ENCODE assay signal across 9 cellular contexts in the genomic region with DNA sequence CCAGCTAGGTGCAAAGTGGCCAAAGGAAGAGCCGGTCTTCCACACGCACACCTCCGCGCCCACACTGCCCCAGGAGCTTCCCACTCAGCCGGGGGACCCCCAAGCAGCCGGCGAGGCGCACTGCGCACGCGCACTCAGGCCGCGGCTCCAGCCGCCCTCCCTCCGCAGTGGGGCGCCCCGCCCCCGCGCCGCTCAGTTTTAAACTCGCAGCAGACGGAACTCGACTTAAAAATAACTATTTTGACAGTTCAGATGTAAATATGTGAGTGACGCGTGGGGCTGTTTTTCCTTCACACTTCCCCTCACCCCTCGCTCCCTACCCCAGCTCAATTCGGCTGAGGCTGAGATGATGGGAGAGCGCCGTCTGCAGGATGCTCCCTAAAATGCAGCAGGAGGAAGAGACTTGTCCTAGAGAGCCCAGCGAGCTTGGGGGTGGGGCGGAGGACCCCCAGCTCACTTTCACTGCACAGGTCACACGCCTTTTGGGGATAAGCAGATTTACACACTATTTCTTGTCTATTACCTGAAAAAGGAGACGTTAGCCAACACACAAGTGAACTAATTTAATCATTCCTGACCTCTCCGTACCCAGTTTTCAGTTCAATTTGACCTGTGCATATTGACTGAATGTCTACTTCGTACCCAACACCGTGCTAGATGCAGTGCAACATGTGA. TPM values are rescaled to one million over a fixed set of nuclear protein-coding genes. Genes with fewer than 3 reads are reported as not detected.
DNase-seq lines count a peak whose midpoint lies in the region; ATAC-seq and TF ChIP-seq lines count a peak whose summit lies in the region.
"Had no signal": no experiment of that assay in that cellular context is flagged by ENCODE, and none has a peak within 500 bp of the region (broad histone marks: within the 10 kb centered on the region; RNA-seq: fewer than 3 reads in every experiment).

No MANE protein-coding gene starts in this region.

- TF ChIP-seq CTCF in GM10248 (IDR thresholded peaks at IDR 0.05; ENCODE audit: control extremely low read depth, extremely low read depth, low read depth, missing control alignments) (peak; percentile 78), fibroblast of lung (conservative IDR thresholded peaks at IDR 0.05 in 1 of 2, IDR thresholded peaks at IDR 0.05 in 1 of 2; ENCODE audit: low read depth in 1 of 2, low read length in 2 of 2) (peak; percentile 84 to 95)

- peaks cover 0 to 9% (median 4%) of the 10 kb centered on the region in 3 donors for H3K27me3 Mint-ChIP-seq in naive B cell
- peaks cover 12% of the 10 kb centered on the region for H3K27me3 Mint-ChIP-seq in stimulated activated naive CD8-positive, alpha-beta T cell treated with anti-CD3 and anti-CD28 coated beads, Interleukin-15, Interleukin-2, amounts not matched to agents 100 ng/mL and 50 ng/mL, for 24 hours

- peak overlapping the region; percentile 85 for H3K4me2 ChIP-seq in fibroblast of lung (ENCODE audit: extremely low read depth, insufficient read depth, low read length)

- no peaks in the 10 kb centered on the region for H3K36me3 Mint-ChIP-seq in naive B cell
- no peaks in the 10 kb centered on the region for H3K36me3 Mint-ChIP-seq in stimulated activated naive CD8-positive, alpha-beta T cell treated with anti-CD3 and anti-CD28 coated beads, Interleukin-15, Interleukin-2, amounts not matched to agents 100 ng/mL and 50 ng/mL, for 24 hours (ENCODE audit: low read depth)

- no peaks in the 10 kb centered on the region for H3K9me3 Mint-ChIP-seq in naive B cell
- H3K9me3 Mint-ChIP-seq in stimulated activated naive CD8-positive, alpha-beta T cell treated with anti-CD3 and anti-CD28 coated beads, Interleukin-15, Interleukin-2, amounts not matched to agents 100 ng/mL and 50 ng/mL, for 24 hours, result no peaks in the 10 kb centered on the region

- CTCF ChIA-PET in GM10248 (lab: Yijun Ruan, JAX), result interaction anchor here (1.0 to 3.4 kb wide), 9 partner anchors 9 to 157 kb away, joined by 3 to 12 read pairs (median 6); a partner anchor contains a TSS

- H3K27ac Mint-ChIP-seq in naive B cell, result peak overlapping the region; percentile 27 to 96 (median 74)
- H3K27ac Mint-ChIP-seq in stimulated activated naive CD8-positive, alpha-beta T cell treated with anti-CD3 and anti-CD28 coated beads, Interleukin-15, Interleukin-2, amounts not matched to agents 100 ng/mL and 50 ng/mL, for 24 hours, result no peak overlapping the region

- H2AFZ ChIP-seq in fibroblast of lung (ENCODE audit: low read length), result peak overlapping the region; percentile 64

- H3K27me3 ChIP-seq in fibroblast of lung (ENCODE audit: control insufficient read depth, insufficient read depth, low read length), result peaks cover 20% of the 10 kb centered on the region

- no peaks in the 10 kb centered on the region for H3K79me2 ChIP-seq in fibroblast of lung (ENCODE audit: control insufficient read depth, insufficient read depth, low read length)

- no peaks in the 10 kb centered on the region for H3K9me3 ChIP-seq in fibroblast of lung (ENCODE audit: control insufficient read depth, insufficient read depth, low read depth, low read length)

- DNase-seq in GM10248 (ENCODE audit: extremely low spot score) (peak; percentile 70), NCI-H460 (ENCODE audit: extremely low read depth, low read depth) (peak; percentile 52), activated T-helper 1 cell treated with Interleukin-2 at 50 U/mL for 16 hours (ENCODE audit: low read depth) (peak; percentile 22), fibroblast of lung (ENCODE audit: low read depth in 2 of 2) (peak; percentile 36 to 45), naive B cell (peak; percentile 77), cerebellar nuclear complex (lab: John Stamatoyannopoulos, UW) (no peak)

- POLR2A ChIA-PET in GM10248 (lab: Yijun Ruan, JAX), result no interaction called here

- H3K9ac ChIP-seq in fibroblast of lung (ENCODE audit: insufficient read depth, low read length), result no peak overlapping the region

- no peaks in the 10 kb centered on the region for H4K20me1 ChIP-seq in fibroblast of lung (ENCODE audit: control insufficient read depth, extremely low read depth, insufficient read depth, low read length)

- H3K4me3 Mint-ChIP-seq in naive B cell, result peak overlapping the region; percentile 78 to 95 (median 90)
- peak overlapping the region; percentile 79 for H3K4me3 Mint-ChIP-seq in stimulated activated naive CD8-positive, alpha-beta T cell treated with anti-CD3 and anti-CD28 coated beads, Interleukin-15, Interleukin-2, amounts not matched to agents 100 ng/mL and 50 ng/mL, for 24 hours

- peak overlapping the region; percentile 16 to 53 (median 40) for H3K4me3 ChIP-seq in fibroblast of lung (replicated peaks in 1 of 4; ENCODE audit: control extremely low read depth in 1 of 4, insufficient read depth in 1 of 4, low read depth in 3 of 4, low read length in 4 of 4)

- peaks cover 29 to 49% (median 48%) of the 10 kb centered on the region in 3 donors for H3K4me1 Mint-ChIP-seq in naive B cell
- peaks cover 16% of the 10 kb centered on the region for H3K4me1 Mint-ChIP-seq in stimulated activated naive CD8-positive, alpha-beta T cell treated with anti-CD3 and anti-CD28 coated beads, Interleukin-15, Interleukin-2, amounts not matched to agents 100 ng/mL and 50 ng/mL, for 24 hours (ENCODE audit: low read depth)

- no peaks in the 10 kb centered on the region for H3K4me1 ChIP-seq in fibroblast of lung (ENCODE audit: control insufficient read depth, extremely low read depth, insufficient read depth, low read length)

- no peaks in the 10 kb centered on the region for H3K36me3 ChIP-seq in fibroblast of lung (ENCODE audit: control insufficient read depth, insufficient read depth, low read length)

- H3K27ac ChIP-seq in fibroblast of lung (ENCODE audit: insufficient read depth, low read length), result no peak overlapping the region
- H3K27ac ChIP-seq: epithelial cell of prostate had no signal

- peak; percentile 94 to 97 for ATAC-seq in naive B cell (ENCODE audit: low read depth in 2 of 2)
- ATAC-seq in GM21526 (IDR thresholded peaks at IDR 0.05; ENCODE audit: low FRiP score, unreplicated experiment), result no peak

RNA-seq across cellular contexts. Expression of a gene that starts 8.9 kb away (rescaled TPM):
- total RNA-seq in NCI-H460 (2014; rRNA removed; shearing (Covaris generic)), result not detected in 2 replicates
- not detected in 2 replicates for polyA plus RNA-seq in NCI-H460 (2014; cell fraction: nucleus; rRNA removed)
- total RNA-seq in fibroblast of lung, result not detected in 2 replicates
- polyA plus RNA-seq in fibroblast of lung (not detected in 2 replicates), naive B cell (ENCODE audit: low read depth in 6 of 6) (not detected)
- not detected in 2 replicates for polyA plus RNA-seq in fibroblast of lung (2012)
- polyA minus RNA-seq in fibroblast of lung (ENCODE audit: low replicate concordance), result not detected in 2 replicates

RNA-seq across cellular contexts. Expression of a gene that starts 25.1 kb away (rescaled TPM):
- not detected in 2 replicates for total RNA-seq in NCI-H460 (2014; rRNA removed; shearing (Covaris generic))
- not detected in 2 replicates for polyA plus RNA-seq in NCI-H460 (2014; cell fraction: nucleus; rRNA removed)
- not detected in 2 replicates for total RNA-seq in fibroblast of lung
- polyA plus RNA-seq in fibroblast of lung, result not detected in 2 replicates
- polyA plus RNA-seq in fibroblast of lung (2012), result not detected in 2 replicates
- polyA minus RNA-seq in fibroblast of lung (ENCODE audit: low replicate concordance), result not detected in 2 replicates
- polyA plus RNA-seq in naive B cell (ENCODE audit: low read depth in 6 of 6), result not detected

Comparison
In these comparisons a context has a peak if more than half of its experiments do, and no peak if none do; other contexts are left out.
1. DNase-seq: peak in GM10248 (single experiment), NCI-H460 (single experiment), activated T-helper 1 cell treated with Interleukin-2 at 50 U/mL for 16 hours (single experiment), fibroblast of lung (2 of 2) and naive B cell (single experiment); none in cerebellar nuclear complex (0 of 2).